13 cellular contexts compared by ENCODE assay signal in the genomic region with DNA sequence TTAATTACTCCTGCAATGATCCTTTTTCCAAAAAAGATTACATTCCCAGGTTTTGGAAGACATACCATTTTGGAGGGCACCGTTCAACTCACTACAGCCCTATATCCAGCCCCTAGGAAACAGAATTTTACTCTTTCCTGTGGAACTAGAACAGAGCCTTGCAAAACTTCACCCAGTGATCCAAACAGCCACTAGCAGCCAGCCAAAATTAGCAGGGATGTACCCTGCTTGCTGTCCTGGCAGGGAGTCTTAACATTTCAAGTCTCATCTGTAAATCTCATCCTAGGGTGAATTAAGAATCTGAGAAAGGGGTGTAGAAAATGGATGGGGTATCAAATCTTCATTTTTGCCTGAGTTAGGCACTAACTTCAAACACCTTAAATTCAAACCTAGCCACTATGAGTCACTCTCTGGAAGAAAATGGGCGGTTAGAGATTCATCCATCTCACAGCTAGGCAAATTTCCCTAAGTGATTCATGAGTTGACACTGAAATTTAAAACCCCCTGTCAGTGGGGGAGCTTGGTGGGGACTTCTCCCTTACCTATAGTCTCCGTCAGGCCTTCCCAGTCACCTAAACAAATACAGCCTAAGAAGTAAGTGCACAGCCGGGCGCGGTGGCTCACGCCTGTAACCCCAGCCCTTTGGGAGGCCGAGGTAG. TPM values are rescaled to one million over a fixed set of nuclear protein-coding genes. Genes with fewer than 3 reads are reported as not detected.
DNase-seq lines count a peak whose midpoint lies in the region; FAIRE-seq and TF ChIP-seq lines count a peak whose summit lies in the region.
"Had no signal": no experiment of that assay in that cellular context is flagged by ENCODE, and none has a peak within 500 bp of the region (broad histone marks: within the 10 kb centered on the region; RNA-seq: fewer than 3 reads in every experiment).

No MANE protein-coding gene starts in this region.

- no peaks in the 10 kb centered on the region for H3K36me3 Mint-ChIP-seq in CD14-positive monocyte
- no peaks in the 10 kb centered on the region for H3K36me3 Mint-ChIP-seq in mesothelial cell of epicardium

- H3K9ac ChIP-seq in ES-I3 (ENCODE audit: low read depth, low read length), result peak overlapping the region; percentile 32; the same call in 1 of the 2 replicates

- peaks cover 28% of the 10 kb centered on the region for H3K4me1 ChIP-seq in ES-I3 (ENCODE audit: insufficient read depth, low read length)
- H3K4me1 ChIP-seq: gastroesophageal sphincter, lower lobe of right lung had no signal

- H3K9me3 ChIP-seq in ES-I3 (ENCODE audit: control insufficient read depth, insufficient read depth, low read length), result no peaks in the 10 kb centered on the region; the same call in 1 of the 2 replicates
- H3K9me3 ChIP-seq: gastroesophageal sphincter, lower lobe of right lung had no signal

- H3K27me3 Mint-ChIP-seq in CD14-positive monocyte (ENCODE audit: low read depth in 3 of 3) (no peaks in the 10 kb centered on the region), mesothelial cell of epicardium (ENCODE audit: low read depth) (no peaks in the 10 kb centered on the region)

- DNase-seq in CD14-positive monocyte (ENCODE audit: low spot score) (no peak), RCC 7860 (ENCODE audit: low spot score) (peak; percentile 68), iPS DF 19.7 (ENCODE audit: low read depth, low spot score) (peak; percentile 40), COLO829 (ENCODE audit: low spot score) (no peak), mesothelial cell of epicardium (ENCODE audit: low spot score in 2 of 2, unreplicated experiment in 2 of 2) (no peak)
- no peak for DNase-seq in stimulated activated naive CD4-positive, alpha-beta T cell (lab: John Stamatoyannopoulos, UW)
- DNase-seq: activated gamma-delta T cell treated with Interleukin-2 at 50 U/mL for 16 hours, dermis blood vessel endothelial cell, KG1, lower lobe of right lung had no signal

- H3K9me3 Mint-ChIP-seq in CD14-positive monocyte, result no peaks in the 10 kb centered on the region
- peaks cover 9% of the 10 kb centered on the region for H3K9me3 Mint-ChIP-seq in mesothelial cell of epicardium

- peaks cover 26% of the 10 kb centered on the region for H3K4me1 Mint-ChIP-seq in CD14-positive monocyte
- peaks cover 11% of the 10 kb centered on the region for H3K4me1 Mint-ChIP-seq in mesothelial cell of epicardium

- H3K4me3 Mint-ChIP-seq in CD14-positive monocyte (peak overlapping the region; percentile 7 to 85), mesothelial cell of epicardium (no peak overlapping the region)

- TF ChIP-seq CTCF in CD14-positive monocyte (IDR thresholded peaks at IDR 0.05), result no peak
- TF ChIP-seq CTCF in mesothelial cell of epicardium (IDR thresholded peaks at IDR 0.05; ENCODE audit: unreplicated experiment), result no peak

- intact Hi-C loops in CD14-positive monocyte (cut with micrococcal nuclease), result no loop called here

- H3K27ac Mint-ChIP-seq in CD14-positive monocyte (no peak overlapping the region), mesothelial cell of epicardium (no peak overlapping the region)

- H3K36me3 ChIP-seq in ES-I3 (ENCODE audit: insufficient read depth, low read length), result no peaks in the 10 kb centered on the region
- H3K36me3 ChIP-seq: gastroesophageal sphincter, lower lobe of right lung had no signal

- FAIRE-seq in RCC 7860 (lab: Jason Lieb, UNC), result peak; percentile 81
- FAIRE-seq: TTC549 had no signal

RNA-seq across cellular contexts. Expression of a gene that starts 9.5 kb away (rescaled TPM):
- not detected for polyA plus RNA-seq in CD14-positive monocyte
- 0.16 to 0.18 TPM in 2 of 3 replicates, not detected in the other for total RNA-seq in mesothelial cell of epicardium
- total RNA-seq: dermis blood vessel endothelial cell had no signal

RNA-seq across cellular contexts. Expression of a gene that starts 13.2 kb away (rescaled TPM):
- 1 to 10 TPM; 1.8 TPM for polyA plus RNA-seq in CD14-positive monocyte
- 1.2 to 1.9 TPM (median 1.6 TPM) in 3 replicates for total RNA-seq in mesothelial cell of epicardium
- total RNA-seq: dermis blood vessel endothelial cell had no signal

Comparison
In these comparisons a context has a peak if more than half of its experiments do, and no peak if none do; other contexts are left out.
1. DNase-seq: peak in RCC 7860 (single experiment) and iPS DF 19.7 (single experiment); none in CD14-positive monocyte (single experiment), stimulated activated naive CD4-positive, alpha-beta T cell (0 of 6), COLO829 (single experiment) and mesothelial cell of epicardium (0 of 2).